ENCODE assay signal across 18 cellular contexts in genomic region chr13:107941345-107942029, GRCh38.
"Had no signal": no experiment of that assay in that cellular context is flagged by ENCODE, and none has a peak within 500 bp of the region (broad histone marks: within the 10 kb centered on the region; RNA-seq: fewer than 3 reads in every experiment).

No MANE protein-coding gene starts in this region.

- H3K27me3 ChIP-seq: gastrocnemius medialis, sigmoid colon, upper lobe of left lung had no signal

- H3K4me3 ChIP-seq: esophagus muscularis mucosa, gastrocnemius medialis, psoas muscle, sigmoid colon, skin epidermis, upper lobe of left lung had no signal

- FAIRE-seq: endometrium had no signal

- DNase-seq: effector memory CD4-positive, alpha-beta T cell; gastrocnemius medialis; glutamatergic neuron; immature natural killer cell; left colon; left ventricle myocardium superior; naive thymus-derived CD4-positive, alpha-beta T cell; nephron progenitor cell; psoas muscle; sigmoid colon; stimulated activated CD4-positive, alpha-beta T cell treated with anti-CD3 and anti-CD28 coated beads, Interleukin-12 subunit alpha, Interleukin-12 subunit beta, amount 100 ng/mL, for 4 hours; stimulated activated CD4-positive, alpha-beta T cell treated with anti-CD3 and anti-CD28 coated beads, Interleukin-2, amount 100 ng/mL, for 48 hours; stimulated activated naive CD4-positive, alpha-beta T cell treated with Interleukin-2 at 50 U/mL for 16 hours; upper lobe of left lung had no signal

- H3K4me1 ChIP-seq: esophagus muscularis mucosa, gastrocnemius medialis, psoas muscle, sigmoid colon, upper lobe of left lung had no signal

- ATAC-seq: gastrocnemius medialis; left colon; left ventricle myocardium superior; naive thymus-derived CD4-positive, alpha-beta T cell; psoas muscle had no signal

- H3K36me3 ChIP-seq: esophagus muscularis mucosa, gastrocnemius medialis, sigmoid colon, upper lobe of left lung had no signal

- H3K9me3 ChIP-seq: gastrocnemius medialis, sigmoid colon had no signal

- H3K27ac ChIP-seq: epithelial cell of prostate, esophagus muscularis mucosa, gastrocnemius medialis, psoas muscle, sigmoid colon, skin epidermis, upper lobe of left lung had no signal
